ENCODE assay signal across 9 cellular contexts in genomic region chr1:54965624-54966340, GRCh38. TPM values are rescaled to one million over a fixed set of nuclear protein-coding genes. Genes with fewer than 3 reads are reported as not detected.
A peak's percentile ranks its signal among the peaks of the same experiment; 100 is the strongest.
DNase-seq lines count a peak whose midpoint lies in the region; ATAC-seq and TF ChIP-seq lines count a peak whose summit lies in the region.
"Had no signal": no experiment of that assay in that cellular context is flagged by ENCODE, and none has a peak within 500 bp of the region (broad histone marks: within the 10 kb centered on the region; RNA-seq: fewer than 3 reads in every experiment).

No MANE protein-coding gene starts in this region.

- H3K4me1 Mint-ChIP-seq in activated T-cell treated with anti-CD3 and anti-CD28 coated beads, Interleukin-2, amount 50 U/mL, for 72 hours (ENCODE audit: low read depth), result no peaks in the 10 kb centered on the region

- peaks cover 19% of the 10 kb centered on the region for H3K27me3 Mint-ChIP-seq in activated T-cell treated with anti-CD3 and anti-CD28 coated beads, Interleukin-2, amount 50 U/mL, for 72 hours (ENCODE audit: low read depth)

- H3K36me3 ChIP-seq in tibial artery, result no peaks in the 10 kb centered on the region

- no peak overlapping the region for H3K4me3 ChIP-seq in tibial artery

- no peak overlapping the region for H3K27ac ChIP-seq in tibial artery

- H3K4me1 ChIP-seq in tibial artery, result no peaks in the 10 kb centered on the region

- DNase-seq in activated T-cell treated with anti-CD3 and anti-CD28 coated beads, Interleukin-2, amount 50 U/mL, for 72 hours, result no peak
- no peak for DNase-seq in activated T-cell treated with anti-CD3 and anti-CD28 coated beads, Interleukin-2, amount 50 U/mL, for 1 hour
- peak; percentile 53 for DNase-seq in RPMI7951 (ENCODE audit: low read depth)
- DNase-seq in fibroblast of the conjunctiva (ENCODE audit: low read depth), result peak; percentile 22
- peak; percentile 80 to 83 for DNase-seq in tibial artery
- no peak for DNase-seq in stimulated activated CD4-positive, alpha-beta T cell treated with anti-CD3 and anti-CD28 coated beads, Interleukin-1b, Interleukin-23, amount 100 ng/mL, for 48 hours
- DNase-seq in GOT3 (lab: John Stamatoyannopoulos, UW), result no peak

- H3K9me3 ChIP-seq in tibial artery, result no peaks in the 10 kb centered on the region

- ATAC-seq in activated T-cell treated with anti-CD3 and anti-CD28 coated beads, Interleukin-2, amount 50 U/mL, for 72 hours (replicated peaks in 1 of 2), result peak; percentile 34 to 80
- peak; percentile 71 for ATAC-seq in HG03095 (IDR thresholded peaks at IDR 0.05; ENCODE audit: unreplicated experiment)

- intact Hi-C loops in tibial artery (cut with DNase I; ENCODE audit: low total_unique reads), result no loop called here

- no peaks in the 10 kb centered on the region for H3K9me3 Mint-ChIP-seq in activated T-cell treated with anti-CD3 and anti-CD28 coated beads, Interleukin-2, amount 50 U/mL, for 72 hours

- no peaks in the 10 kb centered on the region for H3K36me3 Mint-ChIP-seq in activated T-cell treated with anti-CD3 and anti-CD28 coated beads, Interleukin-2, amount 50 U/mL, for 72 hours (ENCODE audit: insufficient read depth in 2 of 2)
- H3K36me3 Mint-ChIP-seq: CD4-positive, CD25-positive, alpha-beta regulatory T cell had no signal

- H3K27ac Mint-ChIP-seq in activated T-cell treated with anti-CD3 and anti-CD28 coated beads, Interleukin-2, amount 50 U/mL, for 72 hours, result no peak overlapping the region
- H3K27ac Mint-ChIP-seq: CD4-positive, CD25-positive, alpha-beta regulatory T cell had no signal

- TF ChIP-seq CTCF in tibial artery (IDR thresholded peaks at IDR 0.05), result no peak

- H3K4me3 Mint-ChIP-seq in activated T-cell treated with anti-CD3 and anti-CD28 coated beads, Interleukin-2, amount 50 U/mL, for 72 hours, result peak overlapping the region in 1 of 2 donors; percentile 45
- H3K4me3 Mint-ChIP-seq: CD4-positive, CD25-positive, alpha-beta regulatory T cell had no signal

- H3K27me3 ChIP-seq in tibial artery, result no peaks in the 10 kb centered on the region

RNA-seq across cellular contexts. Expression of gene TMEM61, which starts 14.6 kb away (rescaled TPM):
- not detected for total RNA-seq in activated T-cell treated with anti-CD3 and anti-CD28 coated beads, Interleukin-2, amount 50 U/mL, for 72 hours
- total RNA-seq in RPMI7951 (2014; rRNA removed; shearing (Covaris generic)), result not detected in 2 replicates
- total RNA-seq: CD4-positive, CD25-positive, alpha-beta regulatory T cell had no signal

RNA-seq across cellular contexts. Expression of gene BSND, which starts 33.0 kb away (rescaled TPM):
- total RNA-seq in activated T-cell treated with anti-CD3 and anti-CD28 coated beads, Interleukin-2, amount 50 U/mL, for 72 hours, result not detected
- total RNA-seq in RPMI7951 (2014; rRNA removed; shearing (Covaris generic)), result not detected in 2 replicates
- total RNA-seq: CD4-positive, CD25-positive, alpha-beta regulatory T cell had no signal

Comparison
In these comparisons a context has a peak if more than half of its experiments do, and no peak if none do; other contexts are left out.
1. DNase-seq: peak in RPMI7951 (single experiment), fibroblast of the conjunctiva (single experiment) and tibial artery (2 of 2); none in activated T-cell treated with anti-CD3 and anti-CD28 coated beads, Interleukin-2, amount 50 U/mL, for 72 hours (0 of 2), activated T-cell treated with anti-CD3 and anti-CD28 coated beads, Interleukin-2, amount 50 U/mL, for 1 hour (single experiment), stimulated activated CD4-positive, alpha-beta T cell treated with anti-CD3 and anti-CD28 coated beads, Interleukin-1b, Interleukin-23, amount 100 ng/mL, for 48 hours (single experiment) and GOT3 (single experiment).